In genomic region chr2:66013456-66013855, GRCh38 we compare ENCODE assay signal across 2 cellular contexts.
A peak's percentile ranks its signal among the peaks of the same experiment; 100 is the strongest.
TF ChIP-seq lines count a peak whose summit lies in the region.

No MANE protein-coding gene starts in this region.

TF ChIP-seq in IMR-90, 13 proteins besides CTCF, POLR2A, EP300 and RAD21 (continued from another document):
- TF ChIP-seq MAZ (IDR thresholded peaks at IDR 0.05; ENCODE audit: borderline replicate concordance, low read depth, low read length), result no peak
- no peak for TF ChIP-seq MXI1 (IDR thresholded peaks at IDR 0.05; ENCODE audit: borderline replicate concordance, low read depth, low read length)
- TF ChIP-seq CHD1 (IDR thresholded peaks at IDR 0.05; ENCODE audit: low read depth, low read length), result no peak
- TF ChIP-seq RFX5 (IDR thresholded peaks at IDR 0.05; ENCODE audit: low read depth, low read length), result no peak
- no peak for TF ChIP-seq RCOR1 (IDR thresholded peaks at IDR 0.05; ENCODE audit: insufficient replicate concordance, low read length)
- no peak for TF ChIP-seq CEBPB (IDR thresholded peaks at IDR 0.05; ENCODE audit: low read depth, low read length)
- no peak for TF ChIP-seq USF2 (IDR thresholded peaks at IDR 0.05; ENCODE audit: low read depth, low read length)
- TF ChIP-seq ELK1 (IDR thresholded peaks at IDR 0.05; ENCODE audit: borderline replicate concordance, low read depth, low read length), result no peak
- no peak for TF ChIP-seq NFE2L2 (IDR thresholded peaks at IDR 0.05; ENCODE audit: low read depth, low read length)
- TF ChIP-seq SMC3 (IDR thresholded peaks at IDR 0.05; ENCODE audit: low read depth, low read length), result no peak

TF ChIP-seq in GM12878, 131 proteins besides CTCF, POLR2A, EP300 and RAD21 (continued from another document):
- TF ChIP-seq, protein P1, sequence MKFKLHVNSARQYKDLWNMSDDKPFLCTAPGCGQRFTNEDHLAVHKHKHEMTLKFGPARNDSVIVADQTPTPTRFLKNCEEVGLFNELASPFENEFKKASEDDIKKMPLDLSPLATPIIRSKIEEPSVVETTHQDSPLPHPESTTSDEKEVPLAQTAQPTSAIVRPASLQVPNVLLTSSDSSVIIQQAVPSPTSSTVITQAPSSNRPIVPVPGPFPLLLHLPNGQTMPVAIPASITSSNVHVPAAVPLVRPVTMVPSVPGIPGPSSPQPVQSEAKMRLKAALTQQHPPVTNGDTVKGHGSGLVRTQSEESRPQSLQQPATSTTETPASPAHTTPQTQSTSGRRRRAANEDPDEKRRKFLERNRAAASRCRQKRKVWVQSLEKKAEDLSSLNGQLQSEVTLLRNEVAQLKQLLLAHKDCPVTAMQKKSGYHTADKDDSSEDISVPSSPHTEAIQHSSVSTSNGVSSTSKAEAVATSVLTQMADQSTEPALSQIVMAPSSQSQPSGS (IDR thresholded peaks at IDR 0.05; ENCODE audit: low read length), result no peak
- peak; percentile 83 for TF ChIP-seq PKNOX1 (IDR thresholded peaks at IDR 0.05)
- peak; percentile 35; the same call in 1 of the 2 replicates for TF ChIP-seq SMC3 (IDR thresholded peaks at IDR 0.05; ENCODE audit: borderline replicate concordance, low read length)
- TF ChIP-seq SP1 (IDR thresholded peaks at IDR 0.05; ENCODE audit: low read depth, low read length), result no peak
- TF ChIP-seq POLR2AphosphoS2 (IDR thresholded peaks at IDR 0.05; ENCODE audit: low read depth, low read length), result no peak
- TF ChIP-seq ZNF274 (IDR thresholded peaks at IDR 0.05; ENCODE audit: insufficient read depth, insufficient read length), result no peak
